In the genomic region with DNA sequence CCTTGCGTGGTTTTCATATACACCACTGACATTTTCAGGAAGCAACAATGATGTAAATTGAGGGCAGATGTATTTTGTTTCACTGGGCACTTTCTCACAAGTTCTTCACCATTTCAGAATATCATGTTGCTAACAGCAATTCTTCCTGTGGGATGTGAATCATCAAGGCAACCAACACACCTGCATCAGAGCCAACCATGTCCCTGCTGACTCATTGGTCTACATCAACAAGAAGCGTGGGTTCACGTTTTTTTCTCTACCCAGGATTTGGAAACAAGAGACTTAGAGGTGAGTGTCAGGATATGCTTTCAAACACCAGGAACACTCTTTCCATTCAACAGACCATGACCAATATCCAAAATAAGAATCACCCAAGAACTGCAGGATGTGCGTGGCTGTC, we compare ENCODE assay signal across 26 cellular contexts.
DNase-seq lines count a peak whose midpoint lies in the region; ATAC-seq and TF ChIP-seq lines count a peak whose summit lies in the region.
"Had no signal": no experiment of that assay in that cellular context is flagged by ENCODE, and none has a peak within 500 bp of the region (broad histone marks: within the 10 kb centered on the region; RNA-seq: fewer than 3 reads in every experiment).

No MANE protein-coding gene starts in this region.

- H3K9me2 ChIP-seq in HCT116 (ENCODE audit: insufficient read depth), result no peaks in the 10 kb centered on the region

- H3K4me3 ChIP-seq in HCT116 (replicated peaks in 1 of 2; ENCODE audit: low read depth in 1 of 2, low read length in 2 of 2), result no peak overlapping the region
- H3K4me3 ChIP-seq: BLaER1 treated with 17β-estradiol and CSF1 and Interleukin-3, amounts not matched to agents 10 nM and 100 nM; heart right ventricle; K562; left ventricle myocardium inferior; Peyer's patch; uterus had no signal

- POLR2A ChIA-PET in HCT116 (lab: Charles Lee) (no interaction called here), RWPE1 (lab: Yijun Ruan, JAX; ENCODE audit: low non-redundant PET) (no interaction called here)

- H3K36me3 ChIP-seq in HCT116 (ENCODE audit: control insufficient read depth in 1 of 2, insufficient read depth in 2 of 2, low read length in 2 of 2), result no peaks in the 10 kb centered on the region
- H3K36me3 ChIP-seq: BLaER1 treated with 17β-estradiol and CSF1 and Interleukin-3, amounts not matched to agents 10 nM and 100 nM; heart right ventricle; left ventricle myocardium inferior; Peyer's patch; uterus had no signal

- no peaks in the 10 kb centered on the region for H3K79me2 ChIP-seq in HCT116 (ENCODE audit: insufficient read depth, low read length)

- H3K9me3 ChIP-seq in HCT116 (ENCODE audit: control insufficient read depth in 1 of 2, insufficient read depth in 1 of 2, low read depth in 1 of 2, low read length in 2 of 2), result no peaks in the 10 kb centered on the region
- H3K9me3 ChIP-seq: BLaER1 treated with 17β-estradiol and CSF1 and Interleukin-3, amounts not matched to agents 10 nM and 100 nM; heart right ventricle; left ventricle myocardium inferior; Peyer's patch; uterus had no signal

- H3K27me3 ChIP-seq in HCT116 (ENCODE audit: insufficient read depth, low read length), result peaks cover 84% of the 10 kb centered on the region
- H3K27me3 ChIP-seq: BLaER1 treated with 17β-estradiol and CSF1 and Interleukin-3, amounts not matched to agents 10 nM and 100 nM; Peyer's patch; uterus had no signal

- no peak for TF ChIP-seq RAD21 in HCT116 (IDR thresholded peaks at IDR 0.05; ENCODE audit: low read depth)

- no peak for TF ChIP-seq POLR2A in HCT116 (IDR thresholded peaks at IDR 0.05; ENCODE audit: borderline replicate concordance, extremely low read depth, insufficient read depth, insufficient read length)

- 0 out of 2 replicates have a peak, but pooled peaks cover 2% of the 10 kb centered on the region for H4K20me1 ChIP-seq in HCT116 (ENCODE audit: insufficient read depth)
- H4K20me1 ChIP-seq: BLaER1 treated with 17β-estradiol and CSF1 and Interleukin-3, amounts not matched to agents 10 nM and 100 nM had no signal

- DNase-seq in HCT116 (ENCODE audit: low read depth, low spot score), result peak; percentile 16
- peak; percentile 88 for DNase-seq in RWPE1 (ENCODE audit: low spot score)
- peak; percentile 17 to 52 for DNase-seq in dermis microvascular lymphatic vessel endothelial cell (ENCODE audit: low read depth in 2 of 2)
- peak; percentile 79 for DNase-seq in renal cortical epithelial cell (ENCODE audit: low read depth)
- no peak for DNase-seq in anterior cingulate cortex (lab: John Stamatoyannopoulos, UW)
- no peak for DNase-seq in Kasumi-1 (lab: John Stamatoyannopoulos, UW)
- DNase-seq: activated CD8-positive, alpha-beta T cell treated with anti-CD3 and anti-CD28 coated beads, Interleukin-2, amount 10 ng/mL, durations not matched to agents 7 days and 5 days; activated effector memory CD4-positive, alpha-beta T cell treated with anti-CD3 and anti-CD28 coated beads, Interleukin-2, amount 50 U/mL, for 16 hours; activated naive CD8-positive, alpha-beta T cell treated with anti-CD3 and anti-CD28 coated beads, Interleukin-2, amount 50 U/mL, for 24 hours; caudate nucleus; COR-L47; foreskin fibroblast; heart right ventricle; left ventricle myocardium inferior; midbrain; naive thymus-derived CD8-positive, alpha-beta T cell; NCI-H1436 treated with DMSO at 0.1 percent for 48 hours; NCI-H2171; NCI-H524; Peyer's patch; uterus had no signal

- BruUV-seq in HCT116 (replicated peaks; lab: Mats Ljungman, UMichigan), result no TSS peak

- RAD21 ChIA-PET in HCT116 (lab: Charles Lee; ENCODE audit: low non-redundant PET in 1 of 2, low total read pairs in 2 of 2, uncharacterized antibody in 2 of 2, unreplicated experiment in 2 of 2), result no interaction called here

- CTCF ChIA-PET in HCT116 (lab: Charles Lee) (no interaction called here), RWPE1 (lab: Yijun Ruan, JAX) (interaction anchor here (0.6 kb wide), 1 partner anchor 1155 kb away, joined by 5 read pairs; no protein-coding TSS in a partner anchor)

- H3K4me2 ChIP-seq in HCT116 (ENCODE audit: low read length), result peak overlapping the region; percentile 16; the same call in 1 of the 2 replicates
- H3K4me2 ChIP-seq: BLaER1 treated with 17β-estradiol and CSF1 and Interleukin-3, amounts not matched to agents 10 nM and 100 nM had no signal

- no peak overlapping the region for H3K9ac ChIP-seq in HCT116 (ENCODE audit: low read length)
- H3K9ac ChIP-seq: BLaER1 treated with 17β-estradiol and CSF1 and Interleukin-3, amounts not matched to agents 10 nM and 100 nM had no signal

- H3K27ac ChIP-seq in HCT116 (ENCODE audit: low read depth, low read length) (no peak overlapping the region), RWPE1 (no peak overlapping the region)
- H3K27ac ChIP-seq: BLaER1 treated with 17β-estradiol and CSF1 and Interleukin-3, amounts not matched to agents 10 nM and 100 nM; heart right ventricle; left ventricle myocardium inferior; Peyer's patch; uterus had no signal

- H3K4me1 ChIP-seq in HCT116 (ENCODE audit: control insufficient read depth in 1 of 2, insufficient read depth in 2 of 2, low read length in 2 of 2), result peaks cover 0 to 9% of the 10 kb centered on the region in 2 experiments; a peak in 2 of 4 replicates
- H3K4me1 ChIP-seq: heart right ventricle, left ventricle myocardium inferior, Peyer's patch, uterus had no signal

- TF ChIP-seq CTCF in HCT116 (IDR thresholded peaks at IDR 0.05 in 2 of 3, conservative IDR thresholded peaks at IDR 0.05 in 1 of 3; ENCODE audit: borderline replicate concordance in 1 of 3, insufficient read depth in 1 of 3, low read depth in 2 of 3, low read length in 2 of 3) (no peak), RWPE1 (conservative IDR thresholded peaks at IDR 0.05; ENCODE audit: low read depth) (no peak)

- no peak overlapping the region for H2AFZ ChIP-seq in HCT116 (ENCODE audit: low read depth, low read length, poor library complexity, severe bottlenecking)

- intact Hi-C loops in HCT116 (cut with micrococcal nuclease), result no loop called here

- peak; percentile 14; the same call in 1 of the 2 replicates for ATAC-seq in HCT116
- no peak for ATAC-seq in GM21576 (IDR thresholded peaks at IDR 0.05; ENCODE audit: unreplicated experiment)
- ATAC-seq: activated CD4-positive, CD25-positive, alpha-beta regulatory T cell treated with anti-CD3 and anti-CD28 coated beads, Interleukin-2, amount 50 U/mL, for 24 hours; activated CD8-positive, alpha-beta T cell treated with anti-CD3 and anti-CD28 coated beads, Interleukin-2, amount 10 ng/mL, durations not matched to agents 7 days and 5 days; activated naive CD8-positive, alpha-beta T cell treated with anti-CD3 and anti-CD28 coated beads, Interleukin-2, amount 50 U/mL, for 24 hours; heart right ventricle; K562; naive thymus-derived CD8-positive, alpha-beta T cell; stimulated activated effector memory CD8-positive, alpha-beta T cell treated with anti-CD3 and anti-CD28 coated beads, Interleukin-12 subunit alpha, Interleukin-12 subunit beta, amount 100 ng/mL, for 72 hours had no signal

TF ChIP-seq in HCT116, 20 proteins besides CTCF, POLR2A, EP300 and RAD21:
- TF ChIP-seq YY1 (IDR thresholded peaks at IDR 0.05; ENCODE audit: extremely low read depth, insufficient replicate concordance, low read depth, low read length) (no peak), JUND (IDR thresholded peaks at IDR 0.05) (peak; percentile 58), FOSL1 (IDR thresholded peaks at IDR 0.05; ENCODE audit: low read depth) (peak; percentile 53; the same call in 1 of the 2 replicates)

Comparison
In these comparisons a context has a peak if more than half of its experiments do, and no peak if none do; other contexts are left out.
1. DNase-seq: peak in HCT116 (single experiment), RWPE1 (single experiment), dermis microvascular lymphatic vessel endothelial cell (2 of 2) and renal cortical epithelial cell (single experiment); none in anterior cingulate cortex (0 of 58) and Kasumi-1 (0 of 2).